11 cellular contexts compared by ENCODE assay signal in genomic region chr20:19676202-19676601, GRCh38.
"Had no signal": no experiment of that assay in that cellular context is flagged by ENCODE, and none has a peak within 500 bp of the region (broad histone marks: within the 10 kb centered on the region; RNA-seq: fewer than 3 reads in every experiment).

No MANE protein-coding gene starts in this region.

- H3K27ac ChIP-seq: GM23248 had no signal

- H3K4me3 ChIP-seq: GM23248, GM23338, HAP-1 had no signal

- H3K9me3 ChIP-seq: HAP-1 had no signal

- H3K36me3 ChIP-seq: HAP-1 had no signal

- ATAC-seq: GM23338, HCT116 had no signal

- H3K9ac ChIP-seq: GM23248 had no signal

- FAIRE-seq: H1, H54 had no signal

- H3K4me2 ChIP-seq: GM23338 had no signal

- DNase-seq: GM23248, GOT3, H7, H9, HCEC 1CT, HFFc6 had no signal

- H2AFZ ChIP-seq: GM23248, GM23338 had no signal

- H3K4me1 ChIP-seq: HAP-1 had no signal
